8 cellular contexts compared by ENCODE assay signal in the genomic region with DNA sequence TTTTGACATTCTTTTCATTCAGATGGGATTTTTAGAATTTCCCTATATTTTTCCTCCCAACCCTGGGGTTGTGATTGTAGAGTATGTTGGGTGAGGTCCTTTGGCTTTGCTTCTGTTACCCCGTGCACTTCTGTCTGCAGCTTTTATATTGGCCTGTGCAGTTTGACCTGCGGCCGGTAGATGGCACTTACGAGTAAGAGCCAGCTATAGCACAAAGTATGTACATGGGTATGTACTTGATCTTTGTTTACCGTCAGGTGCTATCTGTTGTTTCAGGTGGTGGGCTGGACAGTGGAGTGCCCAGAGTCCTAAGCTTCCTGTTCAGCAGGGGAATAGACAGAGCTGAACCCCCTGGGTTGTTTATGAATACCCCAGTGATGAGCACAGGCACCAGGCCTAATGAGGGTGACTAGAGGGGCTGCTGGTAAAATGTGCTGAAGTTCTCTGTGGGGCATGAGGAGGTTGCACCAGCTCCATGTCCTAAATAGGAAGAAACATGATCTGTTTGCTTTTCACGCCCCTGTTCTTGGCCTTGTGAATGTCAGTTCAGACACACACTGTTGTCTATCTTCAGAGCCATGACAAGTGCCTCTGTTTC. TPM values are rescaled to one million over a fixed set of nuclear protein-coding genes. Genes with fewer than 3 reads are reported as not detected.
A peak's percentile ranks its signal among the peaks of the same experiment; 100 is the strongest.
DNase-seq lines count a peak whose midpoint lies in the region; ATAC-seq, FAIRE-seq and TF ChIP-seq lines count a peak whose summit lies in the region.

No MANE protein-coding gene starts in this region.

- peaks cover 6% of the 10 kb centered on the region for H3K4me1 Mint-ChIP-seq in endodermal cell

- H3K27me3 ChIP-seq in endodermal cell (ENCODE audit: control insufficient read depth, insufficient read depth, low read length, poor library complexity, severe bottlenecking), result no peaks in the 10 kb centered on the region
- no peaks in the 10 kb centered on the region for H3K27me3 ChIP-seq in pancreas

- H3K4me3 ChIP-seq in endodermal cell (ENCODE audit: low read length) (no peak overlapping the region), pancreas (no peak overlapping the region)

- H3K9me3 ChIP-seq in endodermal cell (ENCODE audit: control insufficient read depth, low read length) (peaks cover 16% of the 10 kb centered on the region), pancreas (no peaks in the 10 kb centered on the region)

- no peak for DNase-seq in D721Med (ENCODE audit: insufficient read length, low spot score)
- peak; percentile 58 for DNase-seq in NCI-H748 treated with DMSO at 0.1 percent for 48 hours (lab: John Stamatoyannopoulos, UW)
- peak; percentile 79 for DNase-seq in endodermal cell
- peak in 3 of 6 donors; percentile 21 to 44 (median 24) for DNase-seq in pancreas
- no peak for DNase-seq in central memory CD4-positive, alpha-beta T cell
- no peak for DNase-seq in cortex of kidney (lab: John Stamatoyannopoulos, UW)

- H3K4me1 ChIP-seq in endodermal cell (ENCODE audit: control insufficient read depth, insufficient read depth, low read length) (no peaks in the 10 kb centered on the region), pancreas (no peaks in the 10 kb centered on the region)

- H3K36me3 ChIP-seq in endodermal cell (ENCODE audit: control insufficient read depth, insufficient read depth, low read length) (no peaks in the 10 kb centered on the region), pancreas (no peaks in the 10 kb centered on the region)

- no peaks in the 10 kb centered on the region for H3K36me3 Mint-ChIP-seq in endodermal cell (ENCODE audit: low read depth)

- no peak overlapping the region for H3K9ac ChIP-seq in endodermal cell (ENCODE audit: extremely low read depth, low read length, poor library complexity, severe bottlenecking)

- intact Hi-C loops in pancreas (cut with DNase I), result no loop called here

- H3K27ac ChIP-seq in endodermal cell (ENCODE audit: low read depth, low read length), result no peak overlapping the region
- no peak overlapping the region for H3K27ac ChIP-seq in pancreas

- H3K27me3 Mint-ChIP-seq in endodermal cell (ENCODE audit: insufficient read depth), result no peaks in the 10 kb centered on the region

- H3K9me3 Mint-ChIP-seq in endodermal cell, result peaks cover 15% of the 10 kb centered on the region

- 46 to 89% methylated on average over 1 to 6 of the region's 6 CpGs for WGBS in endodermal cell (ENCODE audit: insufficient coverage in 1 of 2, insufficient read length in 1 of 2), 2 experiments
- 24 to 25% methylated on average over 6 of the region's 6 CpGs for WGBS in pancreas, 2 donors

- FAIRE-seq in D721Med (lab: Jason Lieb, UNC), result no peak
- FAIRE-seq in pancreas (lab: Jason Lieb, UNC), result no peak

- H3K4me3 Mint-ChIP-seq in endodermal cell, result no peak overlapping the region

- no peak overlapping the region for H3K27ac Mint-ChIP-seq in endodermal cell

- ATAC-seq in GM18907 (IDR thresholded peaks at IDR 0.05; ENCODE audit: unreplicated experiment) (peak; percentile 87), HG03039 (IDR thresholded peaks at IDR 0.05; ENCODE audit: unreplicated experiment) (peak; percentile 94), pancreas (peak in 2 of 4 donors; percentile 64 to 67)

- TF ChIP-seq CTCF in D721Med (IDR thresholded peaks at IDR 0.05; ENCODE audit: insufficient read depth, missing control alignments), result peak; percentile 13
- TF ChIP-seq CTCF in endodermal cell (conservative IDR thresholded peaks at IDR 0.05), result peak; percentile 91
- peak; percentile 55 to 70 (median 59) for TF ChIP-seq CTCF in pancreas (IDR thresholded peaks at IDR 0.05)

RNA-seq across cellular contexts. Expression of a gene that starts 58.9 kb away (rescaled TPM):
- 10 to 100 TPM; 11.3 to 13.6 TPM for total RNA-seq in endodermal cell
- polyA plus RNA-seq in endodermal cell (2013, experiment 1 of 2), result 14.2 TPM
- polyA plus RNA-seq in endodermal cell (2013, experiment 2 of 2), result 11.5 TPM
- total RNA-seq in pancreas, result 1 to 10 TPM; 2.6 to 6.6 (median 4.1) TPM
- 10 to 100 TPM in 1 of 2 donors, 1 to 10 TPM in 1; 7.6 to 12.5 TPM for polyA plus RNA-seq in pancreas

Comparison
In these comparisons a context has a peak if more than half of its experiments do, and no peak if none do; other contexts are left out.
1. DNase-seq: peak in NCI-H748 treated with DMSO at 0.1 percent for 48 hours (single experiment) and endodermal cell (single experiment); none in D721Med (single experiment), central memory CD4-positive, alpha-beta T cell (single experiment) and cortex of kidney (single experiment).
2. CTCF ChIP-seq: peak in every context shown above with its lines; median percentile 91 in endodermal cell; 59 in pancreas; 13 in D721Med.